In the genomic region with DNA sequence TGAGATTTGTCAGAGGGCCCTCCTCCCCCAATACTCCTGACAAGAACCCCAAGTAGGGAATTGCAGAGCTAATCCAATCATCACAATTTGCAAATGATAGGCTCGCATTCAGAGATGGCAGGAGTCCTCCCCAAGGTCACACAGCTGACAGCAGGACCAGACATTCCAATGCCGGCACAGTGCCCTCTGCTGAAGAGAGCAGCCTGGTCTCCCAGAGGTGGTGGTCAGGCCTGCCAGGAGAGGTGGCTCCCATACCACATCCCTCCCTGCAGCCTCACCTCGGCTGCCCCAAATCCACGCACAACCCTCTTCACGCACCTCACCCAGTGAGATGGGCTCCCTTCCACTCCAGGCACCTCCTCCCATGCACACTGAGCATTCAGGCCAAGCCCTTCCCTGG, we compare ENCODE assay signal across 2 cellular contexts.
TF ChIP-seq lines count a peak whose summit lies in the region.

No MANE protein-coding gene starts in this region.

TF ChIP-seq in IMR-90, 13 proteins besides CTCF, POLR2A, EP300 and RAD21:
- no peak for TF ChIP-seq RFX5 (IDR thresholded peaks at IDR 0.05; ENCODE audit: low read depth, low read length)

TF ChIP-seq in H1, 55 proteins besides CTCF, POLR2A, EP300 and RAD21:
- TF ChIP-seq TEAD4 (IDR thresholded peaks at IDR 0.05; ENCODE audit: low read depth, low read length) (0 out of 2 replicates have a peak, but pooled peaks have one; percentile 45), SP2 (IDR thresholded peaks at IDR 0.05; ENCODE audit: low read length) (no peak), KDM1A (IDR thresholded peaks at IDR 0.05; ENCODE audit: borderline replicate concordance, low read length) (peak; percentile 77; the same call in 1 of the 2 replicates)
